In the genomic region with DNA sequence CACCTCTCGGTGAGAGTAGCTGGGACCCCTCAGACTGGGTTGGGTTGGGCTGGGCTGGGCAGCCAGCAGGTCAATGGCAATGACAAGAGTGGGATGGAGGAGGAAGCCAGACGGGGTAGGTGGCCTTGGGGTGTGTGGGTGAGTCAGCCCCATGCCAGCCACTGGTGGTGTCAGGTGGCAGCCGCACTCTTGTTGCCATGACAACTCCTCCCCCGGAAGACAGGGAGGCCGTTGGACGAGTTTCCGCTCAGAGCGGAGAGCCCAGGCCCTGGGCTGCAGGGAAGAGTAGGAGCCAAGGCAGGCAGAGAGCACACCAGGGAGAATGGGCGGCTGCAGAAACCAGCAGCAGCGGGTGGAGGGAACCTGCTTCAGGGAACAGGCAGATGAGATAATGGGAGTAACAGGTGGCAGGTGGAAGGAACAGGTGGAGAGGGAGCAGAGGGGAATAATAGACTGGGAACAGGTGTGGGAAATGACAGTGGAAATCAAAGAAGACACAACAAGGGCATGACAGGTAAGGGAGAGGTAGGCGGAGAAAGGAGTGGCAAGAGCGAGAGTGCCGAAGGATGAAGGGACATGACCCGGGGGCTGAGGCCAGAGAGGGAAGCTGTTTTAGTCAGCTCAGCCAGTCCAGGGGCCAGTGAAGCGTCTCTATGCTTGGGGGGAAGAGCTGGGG, we compare ENCODE assay signal across 9 cellular contexts. TPM values are rescaled to one million over a fixed set of nuclear protein-coding genes. Genes with fewer than 3 reads are reported as not detected.
DNase-seq lines count a peak whose midpoint lies in the region; ATAC-seq, FAIRE-seq and TF ChIP-seq lines count a peak whose summit lies in the region.
"Had no signal": no experiment of that assay in that cellular context is flagged by ENCODE, and none has a peak within 500 bp of the region (broad histone marks: within the 10 kb centered on the region; RNA-seq: fewer than 3 reads in every experiment).

No MANE protein-coding gene starts in this region.

- no peaks in the 10 kb centered on the region for H3K36me3 ChIP-seq in spleen

- intact Hi-C loops in activated CD8-positive, alpha-beta T cell treated with anti-CD3 and anti-CD28 coated beads for 36 hours (cut with micrococcal nuclease), result no loop called here
- intact Hi-C loops in head of caudate nucleus (cut with DNase I) (no loop called here), spleen (cut with DNase I; ENCODE audit: low total_unique reads) (no loop called here)

- CTCF ChIA-PET in activated CD8-positive, alpha-beta T cell treated with anti-CD3 and anti-CD28 coated beads for 36 hours (lab: Charles Lee), result no interaction called here

- H3K27me3 ChIP-seq in spleen (replicated peaks in 1 of 7), result peaks cover 0 to 38% (median 3%) of the 10 kb centered on the region in 7 donors

- 52 to 71% (median 57%) methylated on average over 10 to 15 of the region's 15 CpGs for WGBS in spleen, 5 donors

- H3K4me1 ChIP-seq in spleen, result peaks cover 0 to 9% (median 0%) of the 10 kb centered on the region in 6 donors

- DNase-seq in DMS79 (lab: John Stamatoyannopoulos, UW) (peak; percentile 86), NCI-H1436 (lab: John Stamatoyannopoulos, UW) (peak; percentile 87), head of caudate nucleus (peak in 38 of 42 donors; percentile 27 to 86 (median 56)), spleen (peak; percentile 83), NCI-H82 treated with DMSO at 0.1 percent for 48 hours (lab: John Stamatoyannopoulos, UW; ENCODE audit: unreplicated experiment) (no peak), D721Med (ENCODE audit: insufficient read length, low spot score) (no peak)
- peak; percentile 81 for DNase-seq in activated CD8-positive, alpha-beta T cell treated with anti-CD3 and anti-CD28 coated beads for 36 hours

- no peaks in the 10 kb centered on the region for H3K9me3 ChIP-seq in spleen

- no peaks in the 10 kb centered on the region for H3K36me3 Mint-ChIP-seq in activated CD8-positive, alpha-beta T cell treated with anti-CD3 and anti-CD28 coated beads for 36 hours (ENCODE audit: low read depth)

- TF ChIP-seq CTCF in activated CD8-positive, alpha-beta T cell treated with anti-CD3 and anti-CD28 coated beads for 36 hours (IDR thresholded peaks at IDR 0.05), result no peak
- TF ChIP-seq CTCF in spleen (IDR thresholded peaks at IDR 0.05 in 8 of 11, conservative IDR thresholded peaks at IDR 0.05 in 3 of 11) (no peak), D721Med (IDR thresholded peaks at IDR 0.05; ENCODE audit: insufficient read depth, missing control alignments) (no peak)

- peaks cover 8% of the 10 kb centered on the region for H3K4me1 Mint-ChIP-seq in activated CD8-positive, alpha-beta T cell treated with anti-CD3 and anti-CD28 coated beads for 36 hours (ENCODE audit: low read depth)

- POLR2A ChIA-PET in activated CD8-positive, alpha-beta T cell treated with anti-CD3 and anti-CD28 coated beads for 36 hours (lab: Charles Lee), result no interaction called here

- peaks cover 33% of the 10 kb centered on the region for H3K27me3 Mint-ChIP-seq in activated CD8-positive, alpha-beta T cell treated with anti-CD3 and anti-CD28 coated beads for 36 hours

- H3K4me3 Mint-ChIP-seq in activated CD8-positive, alpha-beta T cell treated with anti-CD3 and anti-CD28 coated beads for 36 hours, result no peak overlapping the region

- H3K27ac Mint-ChIP-seq in activated CD8-positive, alpha-beta T cell treated with anti-CD3 and anti-CD28 coated beads for 36 hours, result no peak overlapping the region

- H3K4me3 ChIP-seq in spleen, result no peak overlapping the region

- H3K27ac ChIP-seq in spleen, result peak overlapping the region in 1 of 8 donors; percentile 36

- peak; percentile 91 for ATAC-seq in activated CD8-positive, alpha-beta T cell treated with anti-CD3 and anti-CD28 coated beads for 36 hours
- ATAC-seq in GM21619 (IDR thresholded peaks at IDR 0.05; ENCODE audit: unreplicated experiment), result no peak

- TF ChIP-seq POLR2A in spleen (IDR thresholded peaks at IDR 0.05), result no peak

- no peak for FAIRE-seq in D721Med (lab: Jason Lieb, UNC)
- FAIRE-seq: colon had no signal

- H3K9me3 Mint-ChIP-seq in activated CD8-positive, alpha-beta T cell treated with anti-CD3 and anti-CD28 coated beads for 36 hours, result no peaks in the 10 kb centered on the region

RNA-seq across cellular contexts. Expression of a gene that starts 8.7 kb away (rescaled TPM):
- 1 to 10 TPM; 1.4 to 1.8 TPM for total RNA-seq in activated CD8-positive, alpha-beta T cell treated with anti-CD3 and anti-CD28 coated beads for 36 hours
- total RNA-seq in spleen, result 1 to 10 TPM; 3.3 to 5.1 (median 3.7) TPM
- polyA plus RNA-seq in spleen, result 1 to 10 TPM in 1 of 3 donors, under 1 TPM in 2; 0.61 to 1.5 (median 0.80) TPM

RNA-seq across cellular contexts. Expression of a gene that starts 42.7 kb away (rescaled TPM):
- total RNA-seq in activated CD8-positive, alpha-beta T cell treated with anti-CD3 and anti-CD28 coated beads for 36 hours, result 10 to 100 TPM; 10.7 to 13.1 TPM
- total RNA-seq in spleen, result 10 to 100 TPM; 16.3 to 23.0 (median 18.8) TPM
- 10 to 100 TPM; 14.8 to 17.7 (median 14.9) TPM for polyA plus RNA-seq in spleen

Comparison
In these comparisons a context has a peak if more than half of its experiments do, and no peak if none do; other contexts are left out.
1. DNase-seq: peak in DMS79 (single experiment), NCI-H1436 (single experiment), activated CD8-positive, alpha-beta T cell treated with anti-CD3 and anti-CD28 coated beads for 36 hours (single experiment), head of caudate nucleus (38 of 42) and spleen (single experiment); none in NCI-H82 treated with DMSO at 0.1 percent for 48 hours (single experiment) and D721Med (single experiment).